2 cellular contexts compared by ENCODE assay signal in genomic region chr5:124745367-124746251, GRCh38.
TF ChIP-seq lines count a peak whose summit lies in the region.

No MANE protein-coding gene starts in this region.

TF ChIP-seq in A549, 52 proteins besides CTCF, POLR2A, EP300 and RAD21:
- no peak for TF ChIP-seq REST (IDR thresholded peaks at IDR 0.05)
- no peak for TF ChIP-seq CBX8 (IDR thresholded peaks at IDR 0.05)
- TF ChIP-seq E2F6 (IDR thresholded peaks at IDR 0.05; ENCODE audit: borderline replicate concordance, low read depth), result no peak
- TF ChIP-seq HOXA7 (CRISPR knock-in tag; IDR thresholded peaks at IDR 0.05), result no peak
- TF ChIP-seq EHMT2 (IDR thresholded peaks at IDR 0.05; ENCODE audit: low read depth), result no peak
- TF ChIP-seq ZNF302 (CRISPR knock-in tag; IDR thresholded peaks at IDR 0.05), result no peak
- no peak for TF ChIP-seq HMGXB4 (CRISPR knock-in tag; IDR thresholded peaks at IDR 0.05; ENCODE audit: borderline replicate concordance)
- TF ChIP-seq CHD2 (IDR thresholded peaks at IDR 0.05; ENCODE audit: low read length, partially characterized antibody), result no peak
- no peak for TF ChIP-seq BCL3 (IDR thresholded peaks at IDR 0.05)
- TF ChIP-seq POLR2AphosphoS2 (conservative IDR thresholded peaks at IDR 0.05; ENCODE audit: low read length), result no peak
- TF ChIP-seq NPAS2 (CRISPR knock-in tag; IDR thresholded peaks at IDR 0.05; ENCODE audit: borderline replicate concordance), result no peak
- no peak for TF ChIP-seq PHF8 (IDR thresholded peaks at IDR 0.05; ENCODE audit: borderline replicate concordance, low read depth)
- no peak for TF ChIP-seq ATOH8 (CRISPR knock-in tag; IDR thresholded peaks at IDR 0.05; ENCODE audit: low read depth)
- no peak for TF ChIP-seq CEBPB (IDR thresholded peaks at IDR 0.05)
- TF ChIP-seq ESRRA (IDR thresholded peaks at IDR 0.05; ENCODE audit: borderline replicate concordance, low read length), result no peak
- no peak for TF ChIP-seq KDM5A (IDR thresholded peaks at IDR 0.05)
- no peak for TF ChIP-seq PBX3 (IDR thresholded peaks at IDR 0.05)
- no peak for TF ChIP-seq HES2 (IDR thresholded peaks at IDR 0.05)
- TF ChIP-seq CBX2 (IDR thresholded peaks at IDR 0.05; ENCODE audit: borderline replicate concordance, low read depth), result no peak

TF ChIP-seq in IMR-90, 13 proteins besides CTCF, POLR2A, EP300 and RAD21 (continued from another document):
- TF ChIP-seq USF2 (IDR thresholded peaks at IDR 0.05; ENCODE audit: low read depth, low read length), result no peak
- 0 out of 2 replicates have a peak, but pooled peaks have one; percentile 48 for TF ChIP-seq CHD1 (IDR thresholded peaks at IDR 0.05; ENCODE audit: low read depth, low read length)
- no peak for TF ChIP-seq FOS (IDR thresholded peaks at IDR 0.05; ENCODE audit: low read depth, low read length)
- TF ChIP-seq RFX5 (IDR thresholded peaks at IDR 0.05; ENCODE audit: low read depth, low read length), result no peak
